11 cellular contexts compared by ENCODE assay signal in the genomic region with DNA sequence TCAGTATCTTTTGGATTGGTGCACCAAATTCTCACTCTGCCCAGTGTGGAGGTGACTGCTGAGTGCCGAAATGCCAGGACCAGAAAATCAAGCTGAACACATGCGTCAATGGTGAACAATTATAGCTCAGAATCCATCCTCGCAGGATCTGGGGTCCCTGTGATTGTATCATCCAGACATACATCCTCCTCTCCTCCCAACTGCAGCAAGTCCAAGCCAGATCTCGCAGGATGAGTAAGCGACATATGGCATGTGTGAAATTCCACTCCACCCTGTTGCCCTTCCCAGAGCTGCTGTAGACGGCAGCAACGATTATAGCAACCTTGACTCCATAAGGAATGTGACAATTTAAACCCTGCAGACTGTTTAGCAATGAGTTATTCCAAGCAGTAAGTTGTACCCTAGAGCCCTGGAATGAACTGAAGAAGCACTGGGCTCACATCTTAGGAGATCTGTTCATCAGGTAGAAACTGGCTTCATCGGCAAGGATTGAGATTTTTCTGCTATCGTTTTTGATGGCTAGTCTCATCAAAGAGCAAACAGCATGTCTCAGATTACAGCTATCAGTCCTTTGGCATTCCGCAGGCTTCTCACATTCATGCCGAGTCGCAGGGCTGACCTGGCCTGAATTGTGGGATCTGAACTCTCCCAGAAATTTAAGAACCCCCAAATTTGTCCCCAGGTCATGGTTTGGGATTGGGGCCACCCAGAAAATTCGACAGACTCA. TPM values are rescaled to one million over a fixed set of nuclear protein-coding genes. Genes with fewer than 3 reads are reported as not detected.
DNase-seq lines count a peak whose midpoint lies in the region; ATAC-seq and TF ChIP-seq lines count a peak whose summit lies in the region.
"Had no signal": no experiment of that assay in that cellular context is flagged by ENCODE, and none has a peak within 500 bp of the region (broad histone marks: within the 10 kb centered on the region; RNA-seq: fewer than 3 reads in every experiment).

No MANE protein-coding gene starts in this region.

- WGBS in mesendoderm (ENCODE audit: extremely low coverage, insufficient coverage, low lambda C conversion rate), result no CpG with 5 or more reads among the region's 13 CpGs

- peak overlapping the region; percentile 75 for H2BK5ac ChIP-seq in mesendoderm (ENCODE audit: low read length)

- no peak overlapping the region for H4K5ac ChIP-seq in mesendoderm (ENCODE audit: low read length)

- no peaks in the 10 kb centered on the region for H3K27me3 ChIP-seq in MG63
- no peaks in the 10 kb centered on the region for H3K27me3 ChIP-seq in mesendoderm (ENCODE audit: insufficient read depth, low read length, poor library complexity)

- peak; percentile 16 for DNase-seq in Ammon's horn (ENCODE audit: low spot score)
- peak; percentile 83 for DNase-seq in MG63
- no peak for DNase-seq in coronary artery (ENCODE audit: low spot score)
- peak; percentile 99 for DNase-seq in mesendoderm
- DNase-seq in midbrain (lab: John Stamatoyannopoulos, UW), result no peak
- no peak for DNase-seq in cortex of kidney (lab: John Stamatoyannopoulos, UW)
- DNase-seq: activated T-cell treated with anti-CD3 and anti-CD28 coated beads, Interleukin-2, amount 50 U/mL, for 72 hours; DMS79 had no signal

- peaks cover 2% of the 10 kb centered on the region for H3K9me3 ChIP-seq in MG63

- no peak overlapping the region for H3K9ac ChIP-seq in mesendoderm (ENCODE audit: low read length)

- H2AK5ac ChIP-seq in mesendoderm (ENCODE audit: low read length), result no peak overlapping the region

- H3K4me3 ChIP-seq in MG63 (no peak overlapping the region), coronary artery (peak overlapping the region; percentile 44), mesendoderm (ENCODE audit: low read length) (no peak overlapping the region)

- no peaks in the 10 kb centered on the region for H3K79me2 ChIP-seq in mesendoderm (ENCODE audit: control insufficient read depth, insufficient read depth, low read length)

- H3K27ac ChIP-seq in coronary artery, result peak overlapping the region in 1 of 2 donors; percentile 78
- peak overlapping the region; percentile 71 for H3K27ac ChIP-seq in mesendoderm (ENCODE audit: low read depth, low read length)

- peaks cover 6% of the 10 kb centered on the region for H3K4me1 ChIP-seq in mesendoderm (ENCODE audit: control insufficient read depth, low read depth, low read length)

- H3K4ac ChIP-seq in mesendoderm (ENCODE audit: low read depth, low read length), result peak overlapping the region; percentile 83

- H2BK120ac ChIP-seq in mesendoderm (ENCODE audit: low read depth, low read length), result peak overlapping the region; percentile 75

- no peak overlapping the region for H2BK15ac ChIP-seq in mesendoderm (replicated peaks; ENCODE audit: low read depth)

- H3K23ac ChIP-seq in mesendoderm (ENCODE audit: low read length), result no peak overlapping the region

- no peak overlapping the region for H3K4me2 ChIP-seq in mesendoderm (ENCODE audit: low read length)

- TF ChIP-seq CTCF in coronary artery (IDR thresholded peaks at IDR 0.05), result no peak

- no peak overlapping the region for H4K8ac ChIP-seq in mesendoderm (ENCODE audit: low read depth, low read length)

- H3K56ac ChIP-seq in mesendoderm (ENCODE audit: low read length), result peak overlapping the region; percentile 72

- H3K36me3 ChIP-seq in MG63, result no peaks in the 10 kb centered on the region
- no peaks in the 10 kb centered on the region for H3K36me3 ChIP-seq in mesendoderm (ENCODE audit: control insufficient read depth, insufficient read depth, low read length)

- H3K79me1 ChIP-seq in mesendoderm (ENCODE audit: low read length), result no peaks in the 10 kb centered on the region

- ATAC-seq in GM18505 (IDR thresholded peaks at IDR 0.05; ENCODE audit: unreplicated experiment) (no peak), GM18907 (IDR thresholded peaks at IDR 0.05; ENCODE audit: unreplicated experiment) (no peak)
- ATAC-seq: activated T-cell treated with anti-CD3 and anti-CD28 coated beads, Interleukin-2, amount 50 U/mL, for 72 hours; sciatic nerve had no signal

- TF ChIP-seq POLR2A in GM18505 (IDR thresholded peaks at IDR 0.05; ENCODE audit: borderline replicate concordance, extremely low read depth, insufficient read depth, insufficient read length), result no peak

- H3K18ac ChIP-seq in mesendoderm (ENCODE audit: low read length), result peak overlapping the region; percentile 70

RNA-seq across cellular contexts. Expression of gene SORBS2, which starts 35.5 kb away (rescaled TPM):
- total RNA-seq in MG63 (2014; rRNA removed; shearing (Covaris generic); ENCODE audit: low replicate concordance), result 0.07 and 0.10 TPM in 2 replicates
- 0.67 TPM for polyA plus RNA-seq in mesendoderm (2013, experiment 1 of 2)
- polyA plus RNA-seq in mesendoderm (2013, experiment 2 of 2), result 0.76 TPM

Comparison
In these comparisons a context has a peak if more than half of its experiments do, and no peak if none do; other contexts are left out.
1. DNase-seq: peak in Ammon's horn (single experiment), MG63 (single experiment) and mesendoderm (single experiment); none in coronary artery (single experiment), midbrain (single experiment) and cortex of kidney (single experiment).